1 cellular context compared by ENCODE assay signal in the genomic region with DNA sequence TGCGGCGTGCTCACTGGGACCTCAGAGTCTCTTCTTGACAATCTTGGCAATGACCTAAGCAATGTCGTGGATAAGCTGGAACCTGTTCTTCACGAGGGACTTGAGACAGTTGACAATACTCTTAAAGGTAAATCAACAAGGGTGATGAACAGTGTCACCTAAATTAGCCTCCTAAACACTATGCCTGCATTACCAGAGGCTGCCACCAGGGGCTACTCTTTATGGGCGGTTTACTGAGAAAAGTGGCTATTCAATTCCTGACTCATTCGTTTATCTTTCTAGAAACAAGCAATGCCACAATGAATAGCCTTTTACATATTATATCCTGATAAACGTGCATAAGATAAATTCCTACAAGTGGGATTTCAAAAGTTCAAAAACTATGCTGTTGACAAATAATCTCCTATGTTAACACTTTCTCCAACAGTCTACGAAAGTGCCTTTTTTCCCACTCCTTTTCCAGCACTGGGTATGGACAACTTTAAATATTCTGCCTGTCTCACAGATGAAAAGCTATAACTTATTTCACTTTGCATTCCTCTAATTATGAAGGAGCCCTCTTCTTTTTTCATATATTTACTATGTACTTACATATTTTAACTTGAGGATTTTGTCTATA.
TF ChIP-seq lines count a peak whose summit lies in the region.

No MANE protein-coding gene starts in this region.

TF ChIP-seq in endothelial cell of umbilical vein, 7 proteins besides CTCF, POLR2A, EP300 and RAD21:
- TF ChIP-seq JUN (IDR thresholded peaks at IDR 0.05; ENCODE audit: borderline replicate concordance, insufficient read depth, insufficient read length, low read depth) (no peak), EZH2 (IDR thresholded peaks at IDR 0.05; ENCODE audit: borderline replicate concordance, low read depth, low read length, severe bottlenecking) (no peak), POLR2AphosphoS5 (IDR thresholded peaks at IDR 0.05; ENCODE audit: insufficient read depth, low read depth, low read length) (no peak), MYC (IDR thresholded peaks at IDR 0.05; ENCODE audit: low read depth, low read length) (no peak)
